In the genomic region with DNA sequence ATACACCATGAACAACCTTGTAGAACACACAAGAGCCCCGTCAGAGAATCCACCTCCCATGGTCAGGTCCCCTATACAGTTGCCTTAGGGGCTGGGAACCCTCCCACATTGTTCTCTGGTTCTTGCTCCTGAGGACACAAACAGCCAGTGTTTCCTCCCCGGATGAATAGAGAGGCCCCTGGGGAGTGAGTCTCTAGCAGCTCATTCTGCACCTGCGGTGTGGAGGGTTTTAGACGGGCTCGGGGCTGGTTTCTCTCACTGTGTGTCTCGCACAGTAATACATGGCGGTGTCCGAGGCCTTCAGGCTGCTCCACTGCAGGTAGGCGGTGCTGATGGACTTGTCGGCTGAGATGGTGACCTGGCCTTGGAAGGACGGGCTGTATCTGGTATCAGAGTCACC, we compare ENCODE assay signal across 17 cellular contexts.
"Had no signal": no experiment of that assay in that cellular context is flagged by ENCODE, and none has a peak within 500 bp of the region (broad histone marks: within the 10 kb centered on the region; RNA-seq: fewer than 3 reads in every experiment).

No MANE protein-coding gene starts in this region.

- H3K27me3 ChIP-seq: foreskin keratinocyte, tibial nerve had no signal

- ATAC-seq: activated CD4-positive, CD25-positive, alpha-beta regulatory T cell treated with anti-CD3 and anti-CD28 coated beads, Interleukin-2, amount 50 U/mL, for 24 hours; body of pancreas; foreskin keratinocyte; left colon; naive thymus-derived CD8-positive, alpha-beta T cell; right cardiac atrium had no signal

- H3K27ac ChIP-seq: body of pancreas, coronary artery, foreskin keratinocyte, tibial nerve had no signal

- H3K9me3 Mint-ChIP-seq: activated naive CD4-positive, alpha-beta T cell treated with anti-CD3 and anti-CD28 coated beads, Interleukin-2, amount 50 U/mL, for 24 hours; naive thymus-derived CD8-positive, alpha-beta T cell had no signal

- H3K27ac Mint-ChIP-seq: activated naive CD4-positive, alpha-beta T cell treated with anti-CD3 and anti-CD28 coated beads, Interleukin-2, amount 50 U/mL, for 24 hours; naive thymus-derived CD8-positive, alpha-beta T cell had no signal

- H3K4me3 ChIP-seq: body of pancreas, coronary artery, lung, tibial nerve had no signal

- H3K4me1 ChIP-seq: body of pancreas, foreskin keratinocyte, tibial nerve had no signal

- H3K4me3 Mint-ChIP-seq: activated naive CD4-positive, alpha-beta T cell treated with anti-CD3 and anti-CD28 coated beads, Interleukin-2, amount 50 U/mL, for 24 hours had no signal

- DNase-seq: activated T-cell treated with anti-CD3 and anti-CD28 coated beads, Interleukin-2, amount 50 U/mL, for 1 hour; amniotic stem cell; body of pancreas; central memory CD4-positive, alpha-beta T cell; effector CD4-positive, alpha-beta T cell; foreskin keratinocyte; head of caudate nucleus; left colon; naive thymus-derived CD8-positive, alpha-beta T cell; nucleus accumbens; right cardiac atrium; small intestine had no signal

- H3K36me3 ChIP-seq: tibial nerve had no signal

- H3K4me1 Mint-ChIP-seq: activated naive CD4-positive, alpha-beta T cell treated with anti-CD3 and anti-CD28 coated beads, Interleukin-2, amount 50 U/mL, for 24 hours had no signal

- H3K9me3 ChIP-seq: body of pancreas had no signal

- H3K36me3 Mint-ChIP-seq: activated naive CD4-positive, alpha-beta T cell treated with anti-CD3 and anti-CD28 coated beads, Interleukin-2, amount 50 U/mL, for 24 hours; naive thymus-derived CD8-positive, alpha-beta T cell had no signal
